In the genomic region with DNA sequence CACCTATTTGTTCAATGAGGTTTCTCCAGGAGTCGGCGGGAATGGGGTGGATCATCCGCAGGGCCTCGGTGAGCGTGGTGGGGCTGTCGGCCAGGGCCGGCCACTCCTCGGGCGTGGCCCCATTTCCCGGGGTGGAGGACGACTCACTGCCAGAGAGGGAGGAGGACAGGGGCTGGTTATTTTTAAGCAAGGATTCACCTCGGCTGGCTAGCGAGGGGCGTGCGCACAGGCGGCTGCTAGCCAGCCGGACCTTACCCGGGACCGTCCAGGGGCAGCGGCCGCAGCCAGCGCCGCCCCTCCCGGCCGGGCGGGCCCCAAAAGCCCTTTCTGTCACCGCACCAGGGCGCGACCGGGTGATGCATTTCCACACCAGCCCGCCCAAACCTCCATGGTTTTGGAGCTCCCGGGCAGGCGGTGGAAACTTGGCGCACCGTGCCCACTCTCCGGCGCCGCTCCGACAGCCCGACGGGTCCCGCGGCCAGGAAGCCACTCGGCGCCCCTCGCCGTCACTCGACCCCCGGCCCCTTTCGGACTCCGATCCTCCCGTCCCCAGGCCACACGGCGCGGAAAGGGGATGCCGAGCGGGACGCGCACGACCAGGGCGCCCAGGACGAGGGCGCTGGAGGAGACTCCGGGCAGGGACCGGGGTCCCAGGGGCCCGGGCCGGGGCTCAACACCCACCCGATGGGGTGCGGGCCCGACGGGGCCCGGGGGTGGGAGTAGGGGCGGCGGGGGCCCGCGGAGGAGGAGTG, we compare ENCODE assay signal across 8 cellular contexts. TPM values are rescaled to one million over a fixed set of nuclear protein-coding genes. Genes with fewer than 3 reads are reported as not detected.
DNase-seq lines count a peak whose midpoint lies in the region; ATAC-seq and TF ChIP-seq lines count a peak whose summit lies in the region.

No MANE protein-coding gene starts in this region.

- CTCF ChIA-PET in WTC11 (lab: Charles Lee): interaction anchor here (2.6 kb wide), 1 partner anchor 101 kb away, joined by 11 read pairs; no protein-coding TSS in a partner anchor

- H3K36me3 Mint-ChIP-seq in WTC11: no peaks in the 10 kb centered on the region

- DNase-seq in GM13976 (ENCODE audit: low spot score) (peak; percentile 52), WTC11 (ENCODE audit: low spot score) (peak; percentile 20), left ventricle myocardium inferior (no peak), skeletal muscle cell (ENCODE audit: low read depth) (no peak), HuH-7 (ENCODE audit: low spot score) (no peak), DMS53 treated with DMSO at 0.1 percent for 48 hours (lab: John Stamatoyannopoulos, UW; ENCODE audit: unreplicated experiment) (no peak), erythroblast (lab: John Stamatoyannopoulos, UW) (no peak)

- peak overlapping the region; percentile 67 for H3K4me3 Mint-ChIP-seq in WTC11

- ATAC-seq in WTC11 (no peak; the same call in 1 of the 2 replicates), HG02852 (IDR thresholded peaks at IDR 0.05; ENCODE audit: unreplicated experiment) (no peak)

- H3K4me3 ChIP-seq in left ventricle myocardium inferior (peak overlapping the region; percentile 55), skeletal muscle cell (ENCODE audit: low read depth, low read length) (peak overlapping the region; percentile 37)

- intact Hi-C loops in left ventricle myocardium inferior (cut with micrococcal nuclease): no loop called here

- H3K36me3 ChIP-seq in left ventricle myocardium inferior: no peaks in the 10 kb centered on the region

- H3K27me3 ChIP-seq in left ventricle myocardium inferior (ENCODE audit: low read depth): peaks cover 98% of the 10 kb centered on the region

- H3K9me3 Mint-ChIP-seq in WTC11: peaks cover 5% of the 10 kb centered on the region

- POLR2A ChIA-PET in WTC11 (lab: Charles Lee): no interaction called here

- no peak for TF ChIP-seq POLR2A in erythroblast (IDR thresholded peaks at IDR 0.05; ENCODE audit: low read length)

- in situ Hi-C loops in GM13976 (cut with MboI; ENCODE audit: low sequenced_read_pairs, unreplicated experiment): no loop called here

- H3K27ac ChIP-seq in left ventricle myocardium inferior (replicated peaks): no peak overlapping the region

- H3K4me1 ChIP-seq in left ventricle myocardium inferior: peaks cover 19% of the 10 kb centered on the region

- peaks cover 22% of the 10 kb centered on the region for H3K4me1 Mint-ChIP-seq in WTC11

- H3K9me3 ChIP-seq in left ventricle myocardium inferior (replicated peaks): peaks cover 4% of the 10 kb centered on the region

- no peak overlapping the region for H3K27ac Mint-ChIP-seq in WTC11

- H3K27me3 Mint-ChIP-seq in WTC11 (ENCODE audit: low read depth): peaks cover 74% of the 10 kb centered on the region

- TF ChIP-seq CTCF in GM13976 (IDR thresholded peaks at IDR 0.05; ENCODE audit: borderline replicate concordance, control extremely low read depth, extremely low read depth, insufficient read depth, missing control alignments) (no peak), WTC11 (IDR thresholded peaks at IDR 0.05) (no peak), left ventricle myocardium inferior (IDR thresholded peaks at IDR 0.05; ENCODE audit: borderline replicate concordance) (no peak)

TF ChIP-seq in WTC11, 78 proteins besides CTCF, POLR2A, EP300 and RAD21:
- TF ChIP-seq MYBL2 (CRISPR knock-in tag; IDR thresholded peaks at IDR 0.05): peak; percentile 60
- TF ChIP-seq, protein P1, sequence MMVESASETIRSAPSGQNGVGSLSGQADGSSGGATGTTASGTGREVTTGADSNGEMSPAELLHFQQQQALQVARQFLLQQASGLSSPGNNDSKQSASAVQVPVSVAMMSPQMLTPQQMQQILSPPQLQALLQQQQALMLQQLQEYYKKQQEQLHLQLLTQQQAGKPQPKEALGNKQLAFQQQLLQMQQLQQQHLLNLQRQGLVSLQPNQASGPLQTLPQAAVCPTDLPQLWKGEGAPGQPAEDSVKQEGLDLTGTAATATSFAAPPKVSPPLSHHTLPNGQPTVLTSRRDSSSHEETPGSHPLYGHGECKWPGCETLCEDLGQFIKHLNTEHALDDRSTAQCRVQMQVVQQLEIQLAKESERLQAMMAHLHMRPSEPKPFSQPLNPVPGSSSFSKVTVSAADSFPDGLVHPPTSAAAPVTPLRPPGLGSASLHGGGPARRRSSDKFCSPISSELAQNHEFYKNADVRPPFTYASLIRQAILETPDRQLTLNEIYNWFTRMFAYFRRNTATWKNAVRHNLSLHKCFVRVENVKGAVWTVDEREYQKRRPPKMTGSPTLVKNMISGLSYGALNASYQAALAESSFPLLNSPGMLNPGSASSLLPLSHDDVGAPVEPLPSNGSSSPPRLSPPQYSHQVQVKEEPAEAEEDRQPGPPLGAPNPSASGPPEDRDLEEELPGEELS (CRISPR knock-in tag; IDR thresholded peaks at IDR 0.05): no peak
- TF ChIP-seq, protein P2, sequence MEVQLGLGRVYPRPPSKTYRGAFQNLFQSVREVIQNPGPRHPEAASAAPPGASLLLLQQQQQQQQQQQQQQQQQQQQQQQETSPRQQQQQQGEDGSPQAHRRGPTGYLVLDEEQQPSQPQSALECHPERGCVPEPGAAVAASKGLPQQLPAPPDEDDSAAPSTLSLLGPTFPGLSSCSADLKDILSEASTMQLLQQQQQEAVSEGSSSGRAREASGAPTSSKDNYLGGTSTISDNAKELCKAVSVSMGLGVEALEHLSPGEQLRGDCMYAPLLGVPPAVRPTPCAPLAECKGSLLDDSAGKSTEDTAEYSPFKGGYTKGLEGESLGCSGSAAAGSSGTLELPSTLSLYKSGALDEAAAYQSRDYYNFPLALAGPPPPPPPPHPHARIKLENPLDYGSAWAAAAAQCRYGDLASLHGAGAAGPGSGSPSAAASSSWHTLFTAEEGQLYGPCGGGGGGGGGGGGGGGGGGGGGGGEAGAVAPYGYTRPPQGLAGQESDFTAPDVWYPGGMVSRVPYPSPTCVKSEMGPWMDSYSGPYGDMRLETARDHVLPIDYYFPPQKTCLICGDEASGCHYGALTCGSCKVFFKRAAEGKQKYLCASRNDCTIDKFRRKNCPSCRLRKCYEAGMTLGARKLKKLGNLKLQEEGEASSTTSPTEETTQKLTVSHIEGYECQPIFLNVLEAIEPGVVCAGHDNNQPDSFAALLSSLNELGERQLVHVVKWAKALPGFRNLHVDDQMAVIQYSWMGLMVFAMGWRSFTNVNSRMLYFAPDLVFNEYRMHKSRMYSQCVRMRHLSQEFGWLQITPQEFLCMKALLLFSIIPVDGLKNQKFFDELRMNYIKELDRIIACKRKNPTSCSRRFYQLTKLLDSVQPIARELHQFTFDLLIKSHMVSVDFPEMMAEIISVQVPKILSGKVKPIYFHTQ (CRISPR knock-in tag; IDR thresholded peaks at IDR 0.05): no peak

RNA-seq across cellular contexts. Expression of a gene that starts 57.2 kb away (rescaled TPM):
- total RNA-seq in WTC11 (2021) (2.8 to 3.4 TPM (median 3.4 TPM) in 3 replicates), left ventricle myocardium inferior (1.0 TPM)

Comparison
In these comparisons a context has a peak if more than half of its experiments do, and no peak if none do; other contexts are left out.
1. DNase-seq: peak in GM13976 (single experiment) and WTC11 (single experiment); none in left ventricle myocardium inferior (single experiment), skeletal muscle cell (single experiment), HuH-7 (single experiment), DMS53 treated with DMSO at 0.1 percent for 48 hours (single experiment) and erythroblast (0 of 2).